ENCODE assay signal across 8 cellular contexts in the genomic region with DNA sequence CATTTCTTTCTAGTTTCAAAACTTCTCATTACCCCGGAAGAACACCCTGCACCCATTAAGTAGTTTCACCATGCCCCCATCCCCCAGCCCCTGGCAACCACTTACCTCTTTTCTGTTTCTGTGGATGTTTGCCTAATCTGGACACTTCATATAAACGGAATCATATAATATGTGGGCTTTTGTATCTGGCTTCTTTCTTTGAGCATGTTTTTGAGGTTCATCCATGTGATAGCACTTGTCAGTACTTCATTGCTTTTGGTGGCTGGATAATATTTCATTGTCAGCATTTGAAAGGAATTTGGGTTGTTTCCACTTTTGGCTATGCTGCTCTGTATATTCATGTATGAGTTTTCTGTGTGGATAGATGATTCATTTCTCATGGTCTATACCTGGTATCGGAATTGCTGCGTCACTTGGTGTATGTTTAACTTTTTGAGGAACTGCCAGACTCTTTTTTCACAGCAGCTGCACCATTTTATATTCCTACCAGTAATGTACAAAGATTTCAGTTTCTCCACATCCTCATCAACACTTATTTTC. TPM values are rescaled to one million over a fixed set of nuclear protein-coding genes. Genes with fewer than 3 reads are reported as not detected.
DNase-seq lines count a peak whose midpoint lies in the region; ATAC-seq and FAIRE-seq lines count a peak whose summit lies in the region.

No MANE protein-coding gene starts in this region.

- ATAC-seq in GM18517 (IDR thresholded peaks at IDR 0.05; ENCODE audit: unreplicated experiment) (peak; percentile 74), HG02759 (IDR thresholded peaks at IDR 0.05; ENCODE audit: unreplicated experiment) (peak; percentile 70), right cardiac atrium (no peak)

- intact Hi-C loops in right cardiac atrium (cut with DNase I) = no loop called here

- peaks cover 4% of the 10 kb centered on the region for H3K4me1 ChIP-seq in right cardiac atrium (ENCODE audit: control insufficient read depth, insufficient read depth, low read length)

- DNase-seq in RCC 7860 (ENCODE audit: low spot score) (peak; percentile 85), kidney glomerular epithelial cell (lab: John Stamatoyannopoulos, UW) (peak; percentile 29), right cardiac atrium (no peak), cortex of kidney (lab: John Stamatoyannopoulos, UW) (no peak), SW 1271 (lab: John Stamatoyannopoulos, UW) (no peak), NCI-H1417 (lab: John Stamatoyannopoulos, UW) (no peak)

- no peak overlapping the region for H3K27ac ChIP-seq in right cardiac atrium (ENCODE audit: low read length)

- H3K4me3 ChIP-seq in right cardiac atrium (ENCODE audit: low read length) = no peak overlapping the region

- H3K9me3 ChIP-seq in right cardiac atrium (ENCODE audit: control insufficient read depth, low read length) = no peaks in the 10 kb centered on the region

- 63% methylated on average over 4 of the region's 4 CpGs for WGBS in right cardiac atrium

- no peaks in the 10 kb centered on the region for H3K27me3 ChIP-seq in right cardiac atrium (ENCODE audit: control insufficient read depth, insufficient read depth)

- peak; percentile 96 for FAIRE-seq in RCC 7860 (lab: Jason Lieb, UNC)

RNA-seq across cellular contexts. Expression of a gene that starts 30.0 kb away (rescaled TPM):
- total RNA-seq in right cardiac atrium = 1 to 10 TPM in 2 of 4 donors, under 1 TPM in 2; 0.17 to 2.3 (median 1.3) TPM
- 0.61 TPM for polyA plus RNA-seq in right cardiac atrium

Comparison
In these comparisons a context has a peak if more than half of its experiments do, and no peak if none do; other contexts are left out.
1. ATAC-seq: peak in GM18517 (single experiment) and HG02759 (single experiment); none in right cardiac atrium (0 of 2).
2. DNase-seq: peak in RCC 7860 (single experiment) and kidney glomerular epithelial cell (single experiment); none in right cardiac atrium (0 of 3), cortex of kidney (single experiment), SW 1271 (0 of 2) and NCI-H1417 (0 of 3).